ENCODE assay signal across 31 cellular contexts in the genomic region with DNA sequence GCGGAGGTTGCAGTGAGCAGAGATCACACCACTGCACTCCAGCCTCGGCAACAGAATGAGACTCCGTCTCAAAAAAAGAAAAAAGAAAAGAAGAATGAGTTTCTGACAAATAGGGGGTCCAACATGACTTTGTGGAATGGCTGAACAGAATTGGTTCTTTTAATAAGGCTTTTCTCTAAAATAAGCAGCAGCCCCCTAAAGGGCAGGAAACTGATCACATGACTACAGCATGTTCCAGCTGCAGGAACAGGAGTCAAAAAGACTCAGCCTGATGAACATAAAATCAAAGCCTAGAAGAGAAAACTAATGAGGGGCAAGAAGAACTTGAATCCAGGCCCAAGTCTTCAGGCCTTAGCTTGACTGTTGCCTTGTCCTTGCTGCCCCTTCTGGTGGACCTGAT.
DNase-seq lines count a peak whose midpoint lies in the region; ATAC-seq, FAIRE-seq and TF ChIP-seq lines count a peak whose summit lies in the region.
"Had no signal": no experiment of that assay in that cellular context is flagged by ENCODE, and none has a peak within 500 bp of the region (broad histone marks: within the 10 kb centered on the region; RNA-seq: fewer than 3 reads in every experiment).

No MANE protein-coding gene starts in this region.

- H3K9ac ChIP-seq in K562 (ENCODE audit: insufficient read depth in 1 of 2, low read depth in 2 of 2, low read length in 2 of 2), result no peak overlapping the region
- H3K9ac ChIP-seq: BLaER1; BLaER1 treated with 17β-estradiol and CSF1 and Interleukin-3, amounts not matched to agents 10 nM and 100 nM had no signal

- FAIRE-seq in K562 (lab: Jason Lieb, UNC), result no peak
- FAIRE-seq: A204.1, A549, D721Med had no signal

- in situ Hi-C loops in K562 (cut with MboI), result no loop called here

- no TSS peak for BruUV-seq in K562 (replicated peaks; lab: Mats Ljungman, UMichigan)

- H3K79me2 ChIP-seq in K562 (ENCODE audit: control insufficient read depth, insufficient read depth, low read length), result peaks cover 49% of the 10 kb centered on the region
- H3K79me2 ChIP-seq in osteoblast (ENCODE audit: insufficient read depth, low read length), result no peaks in the 10 kb centered on the region

- H3K9me1 ChIP-seq in K562 (ENCODE audit: control insufficient read depth, insufficient read depth, low read length), result no peaks in the 10 kb centered on the region

- H3K4me3 ChIP-seq in K562, result no peak overlapping the region
- no peak overlapping the region for H3K4me3 ChIP-seq in osteoblast (ENCODE audit: insufficient read depth, low read length)
- no peak overlapping the region for H3K4me3 ChIP-seq in ascending aorta
- H3K4me3 ChIP-seq: A549; BLaER1; BLaER1 treated with 17β-estradiol and CSF1 and Interleukin-3, amounts not matched to agents 10 nM and 100 nM had no signal

- no peak for TF ChIP-seq RAD21 in K562 (CRISPR knock-in tag; conservative IDR thresholded peaks at IDR 0.05 in 1 of 2, IDR thresholded peaks at IDR 0.05 in 1 of 2)

- no peak for TF ChIP-seq EP300 in K562 (IDR thresholded peaks at IDR 0.05; ENCODE audit: low read length)

- TF ChIP-seq CTCF in K562 (IDR thresholded peaks at IDR 0.05 in 2 of 3, conservative IDR thresholded peaks at IDR 0.05 in 1 of 3; ENCODE audit: insufficient read depth in 2 of 3, low read depth in 1 of 3, low read length in 3 of 3), result no peak
- no peak for TF ChIP-seq CTCF in osteoblast (IDR thresholded peaks at IDR 0.05; ENCODE audit: extremely low read depth, low read depth, low read length)
- no peak for TF ChIP-seq CTCF in ascending aorta (IDR thresholded peaks at IDR 0.05)
- no peak for TF ChIP-seq CTCF in GM20000 (IDR thresholded peaks at IDR 0.05; ENCODE audit: extremely low read depth, missing control alignments)

- no peaks in the 10 kb centered on the region; the same call in 1 of the 2 replicates for H4K20me1 ChIP-seq in K562 (replicated peaks; ENCODE audit: control insufficient read depth, insufficient read depth, low read length)
- no peaks in the 10 kb centered on the region for H4K20me1 ChIP-seq in osteoblast (ENCODE audit: insufficient read depth, low read length)
- H4K20me1 ChIP-seq: BLaER1; BLaER1 treated with 17β-estradiol and CSF1 and Interleukin-3, amounts not matched to agents 10 nM and 100 nM had no signal

- POLR2A ChIA-PET in K562 (lab: Yijun Ruan, JAX), result no interaction called here

- 0 out of 3 replicates have a peak, but pooled peaks cover 2% of the 10 kb centered on the region for H3K36me3 ChIP-seq in K562 (ENCODE audit: control insufficient read depth, insufficient read depth, low read length)
- H3K36me3 ChIP-seq in osteoblast (ENCODE audit: insufficient read depth, low read length), result no peaks in the 10 kb centered on the region
- no peaks in the 10 kb centered on the region for H3K36me3 ChIP-seq in ascending aorta
- H3K36me3 ChIP-seq: BE2C; BLaER1; BLaER1 treated with 17β-estradiol and CSF1 and Interleukin-3, amounts not matched to agents 10 nM and 100 nM had no signal

- intact Hi-C loops in K562 (cut with micrococcal nuclease), result no loop called here
- intact Hi-C loops in ascending aorta (cut with DNase I), result no loop called here

- no peak for DNase-seq in K562 (ENCODE audit: extremely low read depth in 1 of 4, low spot score in 3 of 4)
- peak; percentile 50 for DNase-seq in osteoblast (ENCODE audit: insufficient read length, low spot score, missing footprints)
- DNase-seq in ascending aorta (ENCODE audit: low spot score in 2 of 2), result no peak
- no peak for DNase-seq in GM20000 (ENCODE audit: low spot score)
- DNase-seq: 8988T; ACHN; AML-193; BE2C; C1 segment of cervical spinal cord; Caco-2; Calu3; CD4-positive, alpha-beta memory T cell; CD4-positive, alpha-beta T cell; CD4-positive, CD25-positive, alpha-beta regulatory T cell; CD8-positive, alpha-beta memory T cell; CD8-positive, alpha-beta T cell; COR-L47; DMS 273 treated with DMSO at 0.1 percent for 48 hours; DMS153; DMS53; DMS79; DMS79 treated with DMSO at 0.1 percent for 48 hours; DND-41; EL had no signal

- no peak overlapping the region for H3K27ac ChIP-seq in K562 (ENCODE audit: extremely low read depth, low read depth, low read length)
- no peak overlapping the region for H3K27ac ChIP-seq in osteoblast (ENCODE audit: low read depth, low read length)
- no peak overlapping the region for H3K27ac ChIP-seq in ascending aorta
- H3K27ac ChIP-seq: 22Rv1; A549; BLaER1; BLaER1 treated with 17β-estradiol and CSF1 and Interleukin-3, amounts not matched to agents 10 nM and 100 nM; C4-2B had no signal

- H3K27me3 ChIP-seq in K562 (ENCODE audit: control insufficient read depth in 2 of 2, insufficient read depth in 2 of 2, low read length in 2 of 2) (no peaks in the 10 kb centered on the region), osteoblast (ENCODE audit: insufficient read depth, low read length) (no peaks in the 10 kb centered on the region), ascending aorta (no peaks in the 10 kb centered on the region)
- H3K27me3 ChIP-seq: BE2C; BLaER1; BLaER1 treated with 17β-estradiol and CSF1 and Interleukin-3, amounts not matched to agents 10 nM and 100 nM had no signal

- CTCF ChIA-PET in K562 (lab: Yijun Ruan, JAX; ENCODE audit: low intra/inter-chr PET ratio), result no interaction called here

- H3K4me2 ChIP-seq in K562 (ENCODE audit: insufficient read depth, low read length) (no peak overlapping the region), osteoblast (ENCODE audit: insufficient read depth, low read length) (no peak overlapping the region)
- H3K4me2 ChIP-seq: A549; BLaER1; BLaER1 treated with 17β-estradiol and CSF1 and Interleukin-3, amounts not matched to agents 10 nM and 100 nM had no signal

- H2AFZ ChIP-seq in K562 (ENCODE audit: low read depth, low read length) (no peak overlapping the region), osteoblast (ENCODE audit: low read length) (no peak overlapping the region)

- ATAC-seq in K562, result no peak
- ATAC-seq: A549; CD8-positive, alpha-beta T cell had no signal

- 46% methylated on average over 3 of the region's 3 CpGs for WGBS in K562 (ENCODE audit: insufficient coverage, low coverage, missing lambda C conversion rate)

- H3K9me3 ChIP-seq in K562 (replicated peaks; ENCODE audit: control insufficient read depth, insufficient read depth, low read depth, low read length) (no peaks in the 10 kb centered on the region), osteoblast (ENCODE audit: low read depth, low read length) (no peaks in the 10 kb centered on the region), ascending aorta (no peaks in the 10 kb centered on the region)
- H3K9me3 ChIP-seq: BE2C, Caco-2 had no signal

- no peak for TF ChIP-seq POLR2A in K562 (conservative IDR thresholded peaks at IDR 0.05)

- H3K4me1 ChIP-seq in K562 (replicated peaks in 1 of 2; ENCODE audit: control insufficient read depth in 2 of 2, insufficient read depth in 2 of 2, low read length in 2 of 2) (peaks cover 7 to 10% of the 10 kb centered on the region in 2 experiments; a peak in 4 of 5 replicates), osteoblast (ENCODE audit: insufficient read depth, low read length) (no peaks in the 10 kb centered on the region), ascending aorta (no peaks in the 10 kb centered on the region)
- H3K4me1 ChIP-seq: A549; BE2C; BLaER1; BLaER1 treated with 17β-estradiol and CSF1 and Interleukin-3, amounts not matched to agents 10 nM and 100 nM; Caco-2 had no signal

TF ChIP-seq in K562, 482 proteins besides CTCF, POLR2A, EP300 and RAD21:
- no peak for TF ChIP-seq ZNF24 (IDR thresholded peaks at IDR 0.05)
- TF ChIP-seq, protein P1, sequence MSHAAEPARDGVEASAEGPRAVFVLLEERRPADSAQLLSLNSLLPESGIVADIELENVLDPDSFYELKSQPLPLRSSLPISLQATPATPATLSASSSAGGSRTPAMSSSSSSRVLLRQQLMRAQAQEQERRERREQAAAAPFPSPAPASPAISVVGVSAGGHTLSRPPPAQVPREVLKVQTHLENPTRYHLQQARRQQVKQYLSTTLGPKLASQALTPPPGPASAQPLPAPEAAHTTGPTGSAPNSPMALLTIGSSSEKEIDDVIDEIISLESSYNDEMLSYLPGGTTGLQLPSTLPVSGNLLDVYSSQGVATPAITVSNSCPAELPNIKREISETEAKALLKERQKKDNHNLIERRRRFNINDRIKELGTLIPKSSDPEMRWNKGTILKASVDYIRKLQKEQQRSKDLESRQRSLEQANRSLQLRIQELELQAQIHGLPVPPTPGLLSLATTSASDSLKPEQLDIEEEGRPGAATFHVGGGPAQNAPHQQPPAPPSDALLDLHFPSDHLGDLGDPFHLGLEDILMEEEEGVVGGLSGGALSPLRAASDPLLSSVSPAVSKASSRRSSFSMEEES (CRISPR knock-in tag; IDR thresholded peaks at IDR 0.05), result peak; percentile 74
